29 cellular contexts compared by ENCODE assay signal in the genomic region with DNA sequence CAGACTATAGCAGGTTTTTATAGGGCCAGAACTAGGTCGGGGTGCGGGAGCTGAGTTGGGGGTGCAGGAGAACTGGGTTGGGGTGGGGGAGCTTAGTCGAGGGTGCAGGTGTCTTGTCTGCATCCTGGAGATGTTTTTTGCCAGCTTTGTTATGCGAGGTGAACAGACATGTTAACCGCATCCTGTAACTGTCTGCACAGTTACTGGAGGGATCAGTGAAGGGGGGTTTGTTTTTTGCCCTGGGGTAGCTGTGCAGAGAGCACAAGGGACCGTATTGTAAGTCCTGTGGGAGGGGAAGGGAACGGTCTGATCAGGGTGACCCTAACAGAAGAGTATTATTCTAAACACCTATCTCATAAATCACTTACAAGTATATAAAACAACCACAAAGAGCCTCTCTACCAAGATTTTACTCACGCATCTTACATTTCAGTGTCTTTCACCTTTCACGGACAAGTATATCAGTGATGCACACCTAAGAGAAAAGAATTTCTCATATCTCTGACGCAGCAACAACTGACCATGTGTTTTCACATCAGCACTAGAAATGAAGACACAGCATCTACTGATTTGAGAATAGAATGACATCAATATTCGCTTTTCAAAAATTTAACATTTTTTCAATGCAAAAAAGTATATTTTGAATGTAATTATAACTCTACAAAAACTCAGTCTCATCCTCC.
"Had no signal": no experiment of that assay in that cellular context is flagged by ENCODE, and none has a peak within 500 bp of the region (broad histone marks: within the 10 kb centered on the region; RNA-seq: fewer than 3 reads in every experiment).

No MANE protein-coding gene starts in this region.

- H3K4me3 Mint-ChIP-seq: activated CD4-positive, alpha-beta memory T cell treated with anti-CD3 and anti-CD28 coated beads for 36 hours; activated CD4-positive, alpha-beta T cell treated with anti-CD3 and anti-CD28 coated beads, Interleukin-2, amount 10 ng/mL, durations not matched to agents 7 days and 5 days; activated naive CD4-positive, alpha-beta T cell treated with anti-CD3 and anti-CD28 coated beads, Interleukin-2, amount 10 ng/mL, durations not matched to agents 7 days and 5 days; activated naive CD8-positive, alpha-beta T cell treated with anti-CD3 and anti-CD28 coated beads, Interleukin-2, amount 10 ng/mL, durations not matched to agents 7 days and 5 days; activated T-cell treated with anti-CD3 and anti-CD28 coated beads, Interleukin-2, amount 50 U/mL, for 72 hours had no signal

- H3K27me3 Mint-ChIP-seq: activated CD4-positive, alpha-beta memory T cell treated with anti-CD3 and anti-CD28 coated beads for 36 hours; activated CD4-positive, alpha-beta T cell treated with anti-CD3 and anti-CD28 coated beads, Interleukin-2, amount 10 ng/mL, durations not matched to agents 7 days and 5 days; activated naive CD4-positive, alpha-beta T cell treated with anti-CD3 and anti-CD28 coated beads, Interleukin-2, amount 10 ng/mL, durations not matched to agents 7 days and 5 days; activated naive CD8-positive, alpha-beta T cell treated with anti-CD3 and anti-CD28 coated beads, Interleukin-2, amount 10 ng/mL, durations not matched to agents 7 days and 5 days had no signal

- H3K4me2 ChIP-seq: SK-N-SH had no signal

- DNase-seq: activated CD4-positive, alpha-beta memory T cell treated with anti-CD3 and anti-CD28 coated beads for 36 hours; activated CD4-positive, alpha-beta T cell treated with anti-CD3 and anti-CD28 coated beads, Interleukin-2, amount 10 ng/mL, durations not matched to agents 7 days and 5 days; activated CD4-positive, CD25-positive, alpha-beta regulatory T cell; activated CD8-positive, alpha-beta memory T cell treated with anti-CD3 and anti-CD28 coated beads, Interleukin-2, amount 50 U/mL, for 4 hours; activated gamma-delta T cell treated with Interleukin-2 at 50 U/mL for 16 hours; activated naive CD4-positive, alpha-beta T cell treated with anti-CD3 and anti-CD28 coated beads, Interleukin-2, amount 10 ng/mL, durations not matched to agents 7 days and 5 days; activated naive CD8-positive, alpha-beta T cell treated with anti-CD3 and anti-CD28 coated beads, Interleukin-2, amount 10 ng/mL, durations not matched to agents 7 days and 5 days; activated T-cell treated with anti-CD3 and anti-CD28 coated beads, Interleukin-2, amount 50 U/mL, for 72 hours; amniotic stem cell; body of pancreas; central memory CD4-positive, alpha-beta T cell; NCI-H1092; NCI-H1417 treated with DMSO at 0.1 percent for 48 hours; NCI-H1694; NCI-H2029; NCI-H510A treated with DMSO at 0.1 percent for 48 hours; NCI-H69; NK-92 treated with Interleukin-12 subunit alpha and Interleukin-12 subunit beta, amount 100 ng/mL, for 24 hours; OCI-M1; Peyer's patch; Right ventricle myocardium superior; SJCRH30; SK-N-SH; T-helper 1 cell had no signal

- H3K27me3 ChIP-seq: ascending aorta, body of pancreas, Peyer's patch, SJCRH30 had no signal

- H3K4me3 ChIP-seq: ascending aorta, body of pancreas, Peyer's patch, SJCRH30 had no signal

- H3K9ac ChIP-seq: SK-N-SH had no signal

- H3K27ac ChIP-seq: ascending aorta, body of pancreas, Peyer's patch, RWPE1, SJCRH30, VCaP had no signal

- H3K27ac Mint-ChIP-seq: activated CD4-positive, alpha-beta memory T cell treated with anti-CD3 and anti-CD28 coated beads for 36 hours; activated CD4-positive, alpha-beta T cell treated with anti-CD3 and anti-CD28 coated beads, Interleukin-2, amount 10 ng/mL, durations not matched to agents 7 days and 5 days; activated naive CD4-positive, alpha-beta T cell treated with anti-CD3 and anti-CD28 coated beads, Interleukin-2, amount 10 ng/mL, durations not matched to agents 7 days and 5 days; activated naive CD8-positive, alpha-beta T cell treated with anti-CD3 and anti-CD28 coated beads, Interleukin-2, amount 10 ng/mL, durations not matched to agents 7 days and 5 days; activated T-cell treated with anti-CD3 and anti-CD28 coated beads, Interleukin-2, amount 50 U/mL, for 72 hours; activated T-helper 2 cell treated with anti-CD3 and anti-CD28 coated beads, Interferon-gamma antibody, Interleukin-2, Interleukin-4, amounts not matched to agents 10 μg/mL and 5 μg/mL and 100 μg/mL, durations not matched to agents 14 hours and 24 hours and 36 hours had no signal

- FAIRE-seq: bronchial epithelial cell had no signal

- ATAC-seq: activated T-cell treated with anti-CD3 and anti-CD28 coated beads, Interleukin-2, amount 50 U/mL, for 72 hours; body of pancreas had no signal

- H3K4me1 Mint-ChIP-seq: activated CD4-positive, alpha-beta T cell treated with anti-CD3 and anti-CD28 coated beads, Interleukin-2, amount 10 ng/mL, durations not matched to agents 7 days and 5 days; activated naive CD4-positive, alpha-beta T cell treated with anti-CD3 and anti-CD28 coated beads, Interleukin-2, amount 10 ng/mL, durations not matched to agents 7 days and 5 days; activated naive CD8-positive, alpha-beta T cell treated with anti-CD3 and anti-CD28 coated beads, Interleukin-2, amount 10 ng/mL, durations not matched to agents 7 days and 5 days had no signal

- H3K4me1 ChIP-seq: ascending aorta, body of pancreas, Peyer's patch, SJCRH30 had no signal
